8 cellular contexts compared by ENCODE assay signal in genomic region chr3:49121244-49121671, GRCh38. TPM values are rescaled to one million over a fixed set of nuclear protein-coding genes. Genes with fewer than 3 reads are reported as not detected.
DNase-seq lines count a peak whose midpoint lies in the region; ATAC-seq and TF ChIP-seq lines count a peak whose summit lies in the region.

No MANE protein-coding gene starts in this region.

- H3K27ac ChIP-seq in left ventricle myocardium inferior (replicated peaks) (peak overlapping the region; percentile 98), muscle layer of duodenum (ENCODE audit: low read length) (peak overlapping the region; percentile 93)

- H3K4me1 ChIP-seq in left ventricle myocardium inferior (peaks cover 41% of the 10 kb centered on the region), muscle layer of duodenum (ENCODE audit: control insufficient read depth in 1 of 2, insufficient read depth in 2 of 2, low read length in 2 of 2) (peaks cover 13 to 22% of the 10 kb centered on the region in 2 donors)

- H3K27me3 Mint-ChIP-seq in brain = no peaks in the 10 kb centered on the region

- H3K9me3 ChIP-seq in left ventricle myocardium inferior (replicated peaks) = no peaks in the 10 kb centered on the region
- no peaks in the 10 kb centered on the region for H3K9me3 ChIP-seq in muscle layer of duodenum (ENCODE audit: control insufficient read depth in 1 of 2, low read length in 2 of 2)

- H3K4me1 Mint-ChIP-seq in brain = peaks cover 14% of the 10 kb centered on the region

- ATAC-seq in Right ventricle myocardium inferior = no peak
- no peak for ATAC-seq in HG03457 (IDR thresholded peaks at IDR 0.05; ENCODE audit: unreplicated experiment)
- no peak for ATAC-seq in GM19351 (IDR thresholded peaks at IDR 0.05; ENCODE audit: unreplicated experiment)

- H3K4me3 ChIP-seq in left ventricle myocardium inferior (peak overlapping the region; percentile 99), muscle layer of duodenum (ENCODE audit: low read depth in 1 of 2, low read length in 2 of 2) (peak overlapping the region in 1 of 2 donors; percentile 98)

- peak overlapping the region; percentile 6 to 98 (median 49) for H3K27ac Mint-ChIP-seq in brain

- H3K36me3 ChIP-seq in left ventricle myocardium inferior (peaks cover 80% of the 10 kb centered on the region), muscle layer of duodenum (ENCODE audit: control insufficient read depth in 1 of 2, insufficient read depth in 2 of 2, low read length in 2 of 2) (peaks cover 52 to 83% of the 10 kb centered on the region in 2 donors)

- H3K27me3 ChIP-seq in left ventricle myocardium inferior (ENCODE audit: low read depth) (no peaks in the 10 kb centered on the region), muscle layer of duodenum (ENCODE audit: low read depth, low read length) (no peaks in the 10 kb centered on the region)

- no peaks in the 10 kb centered on the region for H3K9me3 Mint-ChIP-seq in brain

- intact Hi-C loops in left ventricle myocardium inferior (cut with micrococcal nuclease) = no loop called here
- intact Hi-C loops in Right ventricle myocardium inferior (cut with DNase I) = no loop called here

- TF ChIP-seq CTCF in left ventricle myocardium inferior (IDR thresholded peaks at IDR 0.05; ENCODE audit: borderline replicate concordance) (no peak), brain (conservative IDR thresholded peaks at IDR 0.05) (no peak)

- H3K36me3 Mint-ChIP-seq in brain = peaks cover 24% of the 10 kb centered on the region

- DNase-seq in left ventricle myocardium inferior (no peak), Right ventricle myocardium inferior (ENCODE audit: missing footprints) (no peak)
- no peak for DNase-seq in stimulated activated CD4-positive, alpha-beta T cell treated with anti-CD3 and anti-CD28 coated beads, Interleukin-2, amount 100 ng/mL, for 24 hours
- DNase-seq in stimulated activated CD4-positive, alpha-beta T cell treated with anti-CD3 and anti-CD28 coated beads, Interleukin-4, amount 100 ng/mL, for 4 hours = no peak

- peak overlapping the region; percentile 89 to 94 (median 89) for H3K4me3 Mint-ChIP-seq in brain

RNA-seq across cellular contexts. Expression of gene USP19, which starts 0.6 kb away (rescaled TPM):
- 62.5 TPM for total RNA-seq in left ventricle myocardium inferior
- total RNA-seq in Right ventricle myocardium inferior = 54.0 TPM
- 31.0 TPM for polyA plus RNA-seq in brain (ENCODE audit: insufficient read depth, low read depth, low replicate concordance)

RNA-seq across cellular contexts. Expression of gene LAMB2, which starts 11.6 kb away (rescaled TPM):
- 772 TPM for total RNA-seq in left ventricle myocardium inferior
- total RNA-seq in Right ventricle myocardium inferior = 543 TPM
- 84.1 TPM for polyA plus RNA-seq in brain (ENCODE audit: insufficient read depth, low read depth, low replicate concordance)

RNA-seq across cellular contexts. Expression of gene QARS1, which starts 16.7 kb away (rescaled TPM):
- total RNA-seq in left ventricle myocardium inferior = 203 TPM
- 207 TPM for total RNA-seq in Right ventricle myocardium inferior
- polyA plus RNA-seq in brain (ENCODE audit: insufficient read depth, low read depth, low replicate concordance) = 176 TPM

RNA-seq across cellular contexts. Expression of gene QRICH1, which starts 27.4 kb away (rescaled TPM):
- total RNA-seq in left ventricle myocardium inferior (58.8 TPM), Right ventricle myocardium inferior (52.9 TPM)
- polyA plus RNA-seq in brain (ENCODE audit: insufficient read depth, low read depth, low replicate concordance) = 35.0 TPM

RNA-seq across cellular contexts. Expression of gene CCDC71, which starts 44.9 kb away (rescaled TPM):
- total RNA-seq in left ventricle myocardium inferior (11.9 TPM), Right ventricle myocardium inferior (9.4 TPM)
- polyA plus RNA-seq in brain (ENCODE audit: insufficient read depth, low read depth, low replicate concordance) = 13.3 TPM
